Comparison of ENCODE assay signal across 8 cellular contexts in genomic region chr2:27720004-27720551, GRCh38. TPM values are rescaled to one million over a fixed set of nuclear protein-coding genes. Genes with fewer than 3 reads are reported as not detected.
DNase-seq lines count a peak whose midpoint lies in the region; ATAC-seq and TF ChIP-seq lines count a peak whose summit lies in the region.

No MANE protein-coding gene starts in this region.

- no peaks in the 10 kb centered on the region for H3F3A ChIP-seq in PC-3 (ENCODE audit: low read length, unreplicated experiment)

- no peaks in the 10 kb centered on the region for H3K36me3 ChIP-seq in Caco-2 (ENCODE audit: control insufficient read depth, insufficient read depth, low read length)
- H3K36me3 ChIP-seq in PC-3 (ENCODE audit: low read depth, low read length) = no peaks in the 10 kb centered on the region
- no peaks in the 10 kb centered on the region for H3K36me3 ChIP-seq in ascending aorta
- no peaks in the 10 kb centered on the region for H3K36me3 ChIP-seq in osteoblast (ENCODE audit: insufficient read depth, low read length)
- H3K36me3 ChIP-seq in esophagus muscularis mucosa = no peaks in the 10 kb centered on the region

- BruUV-seq in Caco-2 (replicated peaks; lab: Mats Ljungman, UMichigan) = no TSS peak
- no TSS peak for BruUV-seq in PC-3 (replicated peaks; lab: Mats Ljungman, UMichigan)

- H3K9ac ChIP-seq in PC-3 (ENCODE audit: low read length) = no peak overlapping the region; the same call in 1 of the 2 replicates

- H3K27me3 ChIP-seq in Caco-2 (replicated peaks; ENCODE audit: control insufficient read depth, insufficient read depth, low read length) (no peaks in the 10 kb centered on the region), PC-3 (ENCODE audit: low read length) (no peaks in the 10 kb centered on the region), ascending aorta (no peaks in the 10 kb centered on the region), osteoblast (ENCODE audit: insufficient read depth, low read length) (no peaks in the 10 kb centered on the region), esophagus muscularis mucosa (no peaks in the 10 kb centered on the region)

- no peak for TF ChIP-seq POLR2A in esophagus muscularis mucosa (IDR thresholded peaks at IDR 0.05; ENCODE audit: low read depth)

- H3K27ac Mint-ChIP-seq in Caco-2 (ENCODE audit: unreplicated experiment) = peak overlapping the region; percentile 13

- 44% methylated on average over 7 of the region's 7 CpGs for WGBS in esophagus muscularis mucosa

- CTCF ChIA-PET in Caco-2 (lab: Charles Lee) (no interaction called here), PC-3 (lab: Charles Lee) (interaction anchor here (0.6 kb wide), 1 partner anchor 13 kb away, joined by 3 read pairs; no protein-coding TSS in a partner anchor)

- POLR2A ChIA-PET in Caco-2 (lab: Charles Lee) (interaction anchor here (1.0 kb wide), 1 partner anchor 33 kb away, joined by 5 read pairs; no protein-coding TSS in a partner anchor), PC-3 (lab: Charles Lee; ENCODE audit: unreplicated experiment) (no interaction called here)

- H3K79me2 ChIP-seq in PC-3 (ENCODE audit: low read length) (no peaks in the 10 kb centered on the region), osteoblast (ENCODE audit: insufficient read depth, low read length) (no peaks in the 10 kb centered on the region)

- H3K36me3 Mint-ChIP-seq in Caco-2 (ENCODE audit: insufficient read depth, unreplicated experiment) = no peaks in the 10 kb centered on the region

- TF ChIP-seq CTCF in Caco-2 (IDR thresholded peaks at IDR 0.05; ENCODE audit: insufficient read depth in 1 of 2, low read depth in 1 of 2, low read length in 1 of 2, severe bottlenecking in 1 of 2, unreplicated experiment in 1 of 2) (no peak), PC-3 (conservative IDR thresholded peaks at IDR 0.05; ENCODE audit: low read depth, low read length) (no peak), ascending aorta (IDR thresholded peaks at IDR 0.05) (no peak), osteoblast (IDR thresholded peaks at IDR 0.05; ENCODE audit: extremely low read depth, low read depth, low read length) (no peak), esophagus muscularis mucosa (IDR thresholded peaks at IDR 0.05) (no peak)

- H3K4me2 ChIP-seq in PC-3 (ENCODE audit: low read length) (peak overlapping the region; percentile 31; the same call in 1 of the 2 replicates), osteoblast (ENCODE audit: insufficient read depth, low read length) (peak overlapping the region; percentile 7)

- no peaks in the 10 kb centered on the region for H3K27me3 Mint-ChIP-seq in Caco-2 (ENCODE audit: insufficient read depth, unreplicated experiment)

- peaks cover 31% of the 10 kb centered on the region for H3K4me1 Mint-ChIP-seq in Caco-2 (ENCODE audit: low read depth, unreplicated experiment)

- H3K27ac ChIP-seq in PC-3 (ENCODE audit: low read length) = peak overlapping the region; percentile 63
- peak overlapping the region; percentile 87 to 95 for H3K27ac ChIP-seq in ascending aorta
- H3K27ac ChIP-seq in osteoblast (ENCODE audit: low read depth, low read length) = peak overlapping the region; percentile 76
- peak overlapping the region in 2 of 4 donors; percentile 17 to 28 for H3K27ac ChIP-seq in esophagus muscularis mucosa (replicated peaks in 1 of 4)

- no peak for TF ChIP-seq EP300 in esophagus muscularis mucosa (IDR thresholded peaks at IDR 0.05)

- no peak overlapping the region for H3K4me3 Mint-ChIP-seq in Caco-2 (ENCODE audit: unreplicated experiment)

- H3K4me3 ChIP-seq in Caco-2 (ENCODE audit: low read depth, low read length) = no peak overlapping the region
- no peak overlapping the region for H3K4me3 ChIP-seq in PC-3 (ENCODE audit: low read length)
- no peak overlapping the region for H3K4me3 ChIP-seq in ascending aorta
- no peak overlapping the region for H3K4me3 ChIP-seq in osteoblast (ENCODE audit: insufficient read depth, low read length)
- no peak overlapping the region for H3K4me3 ChIP-seq in esophagus muscularis mucosa

- no peaks in the 10 kb centered on the region for H3K9me3 ChIP-seq in Caco-2
- no peaks in the 10 kb centered on the region for H3K9me3 ChIP-seq in PC-3 (ENCODE audit: low read length)
- H3K9me3 ChIP-seq in ascending aorta = no peaks in the 10 kb centered on the region
- no peaks in the 10 kb centered on the region for H3K9me3 ChIP-seq in osteoblast (ENCODE audit: low read depth, low read length)
- H3K9me3 ChIP-seq in esophagus muscularis mucosa = no peaks in the 10 kb centered on the region

- no peaks in the 10 kb centered on the region for H3K9me2 ChIP-seq in PC-3 (replicated peaks; ENCODE audit: low read length)

- peaks cover 57% of the 10 kb centered on the region for H3K4me1 ChIP-seq in Caco-2
- H3K4me1 ChIP-seq in PC-3 (ENCODE audit: insufficient read depth, low read length) = peaks cover 54% of the 10 kb centered on the region
- H3K4me1 ChIP-seq in ascending aorta = peaks cover 29 to 51% of the 10 kb centered on the region in 2 donors
- H3K4me1 ChIP-seq in osteoblast (ENCODE audit: insufficient read depth, low read length) = peaks cover 36% of the 10 kb centered on the region
- H3K4me1 ChIP-seq in esophagus muscularis mucosa = peaks cover 39 to 49% (median 46%) of the 10 kb centered on the region in 4 donors

- no peaks in the 10 kb centered on the region for H3K9me3 Mint-ChIP-seq in Caco-2 (ENCODE audit: unreplicated experiment)

- H4K20me1 ChIP-seq in PC-3 (ENCODE audit: low read length) = no peaks in the 10 kb centered on the region
- H4K20me1 ChIP-seq in osteoblast (ENCODE audit: insufficient read depth, low read length) = no peaks in the 10 kb centered on the region

- intact Hi-C loops in Caco-2 (cut with micrococcal nuclease; ENCODE audit: unreplicated experiment) = no loop called here
- intact Hi-C loops in PC-3 (cut with micrococcal nuclease) = no loop called here
- intact Hi-C loops in ascending aorta (cut with DNase I) = loop anchor here (1.0 to 5.0 kb wide), 6 partner anchors 13 to 677 kb away; partner anchors contain the start of genes BABAM2 and RBKS
- intact Hi-C loops in esophagus muscularis mucosa (cut with DNase I) = loop anchor here (5.0 kb wide), 2 partner anchors 52 to 677 kb away; partner anchors contain the start of gene MRPL33

- ATAC-seq in PC-3 (peak; percentile 73), HG03097 (IDR thresholded peaks at IDR 0.05; ENCODE audit: low FRiP score, unreplicated experiment) (no peak), GM18517 (IDR thresholded peaks at IDR 0.05; ENCODE audit: unreplicated experiment) (no peak)

- no peak for DNase-seq in Caco-2
- peak; percentile 99 for DNase-seq in PC-3
- DNase-seq in ascending aorta (ENCODE audit: low spot score in 2 of 2) = peak; percentile 68 to 95
- peak; percentile 98 for DNase-seq in osteoblast (ENCODE audit: insufficient read length, low spot score, missing footprints)
- DNase-seq in NCI-H524 treated with DMSO at 0.1 percent for 48 hours (lab: John Stamatoyannopoulos, UW) = no peak
- no peak for DNase-seq in esophagus muscularis mucosa (ENCODE audit: extremely low spot score)

- no peak overlapping the region for H2AFZ ChIP-seq in PC-3 (ENCODE audit: low read length)
- no peak overlapping the region for H2AFZ ChIP-seq in osteoblast (ENCODE audit: low read length)

RNA-seq across cellular contexts. Expression of gene MRPL33, which starts 51.4 kb away (rescaled TPM):
- total RNA-seq in Caco-2 (2022) (84.9 and 89.5 TPM in 2 replicates), PC-3 (2014; rRNA removed) (95.7 and 110 TPM in 2 replicates), ascending aorta (3.4 TPM), osteoblast (63.1 and 105 TPM in 2 replicates), esophagus muscularis mucosa (100 to 1,000 TPM; 283 to 500 (median 345) TPM)

RNA-seq across cellular contexts. Expression of gene SLC4A1AP, which starts 56.4 kb away (rescaled TPM):
- total RNA-seq in Caco-2 (2022) (33.8 and 34.3 TPM in 2 replicates), PC-3 (2014; rRNA removed) (29.1 and 30.3 TPM in 2 replicates), ascending aorta (26.8 TPM), osteoblast (24.8 and 27.9 TPM in 2 replicates), esophagus muscularis mucosa (10 to 100 TPM; 16.7 to 22.8 (median 20.1) TPM)

RNA-seq across cellular contexts. Expression of gene SUPT7L, which starts 56.7 kb away (rescaled TPM):
- 42.4 and 43.5 TPM in 2 replicates for total RNA-seq in Caco-2 (2022)
- 23.4 and 27.2 TPM in 2 replicates for total RNA-seq in PC-3 (2014; rRNA removed)
- 6.1 TPM for total RNA-seq in ascending aorta
- total RNA-seq in osteoblast = 44.2 and 50.3 TPM in 2 replicates
- 10 to 100 TPM; 18.5 to 23.1 (median 20.7) TPM for total RNA-seq in esophagus muscularis mucosa

Comparison
In these comparisons a context has a peak if more than half of its experiments do, and no peak if none do; other contexts are left out.
1. DNase-seq: peak in PC-3 (single experiment), ascending aorta (2 of 2) and osteoblast (single experiment); none in Caco-2 (0 of 2), NCI-H524 treated with DMSO at 0.1 percent for 48 hours (single experiment) and esophagus muscularis mucosa (single experiment).
2. RNA of gene MRPL33, which starts 51.4 kb away (total RNA-seq): 283 to 500 TPM in esophagus muscularis mucosa, 95.7 to 110 TPM in PC-3, 63.1 to 105 TPM in osteoblast and 84.9 to 89.5 TPM in Caco-2; 3.4 TPM in ascending aorta (single experiment); every median in the first group is over 10 times any median in the second.
3. intact Hi-C loops: an anchor here in ascending aorta (1.0 to 5.0 kb wide) and esophagus muscularis mucosa (5.0 kb wide); none called in Caco-2 and PC-3.